1 cellular context compared by ENCODE assay signal in the genomic region with DNA sequence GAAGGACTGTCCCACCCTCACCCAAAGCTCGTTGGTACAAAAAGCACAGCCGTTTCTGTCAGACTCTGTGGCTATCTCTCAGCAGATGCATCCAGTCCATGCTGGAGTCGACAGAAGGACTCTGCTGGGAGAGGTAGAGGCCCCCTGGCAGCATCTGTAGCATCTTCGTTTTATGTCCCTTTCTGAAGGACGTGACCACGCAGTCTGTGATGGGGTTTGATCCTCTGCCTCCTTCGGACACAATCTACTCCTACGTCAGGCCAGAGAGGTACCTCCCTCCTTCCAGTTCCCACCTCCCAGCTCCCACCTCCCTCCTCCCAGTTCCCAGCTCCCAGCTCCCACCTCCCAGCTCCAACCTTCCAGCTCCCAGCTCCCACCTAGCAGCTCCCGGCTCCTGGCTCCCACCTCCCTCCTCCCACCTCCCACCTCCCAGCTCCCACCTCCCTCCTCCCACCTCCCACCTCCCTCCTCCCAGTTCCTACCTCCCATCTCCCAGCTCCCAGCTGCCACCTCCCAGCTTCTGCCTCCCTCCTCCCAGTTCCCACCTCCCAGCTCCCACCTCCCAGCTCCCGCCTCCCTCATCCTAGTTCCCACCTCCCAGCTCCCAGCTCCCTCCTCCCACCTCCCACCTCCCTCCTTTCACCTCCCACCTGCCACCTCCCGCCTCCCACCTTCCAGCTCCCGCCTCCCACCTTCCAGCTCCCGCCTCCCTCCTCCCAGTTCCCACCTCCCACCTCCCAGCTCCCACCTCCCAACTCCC.
TF ChIP-seq lines count a peak whose summit lies in the region.

No MANE protein-coding gene starts in this region.

TF ChIP-seq in K562, 482 proteins besides CTCF, POLR2A, EP300 and RAD21:
- no peak for TF ChIP-seq HMG20A (CRISPR knock-in tag; conservative IDR thresholded peaks at IDR 0.05)
- TF ChIP-seq ZNF263 (CRISPR knock-in tag; IDR thresholded peaks at IDR 0.05; ENCODE audit: borderline replicate concordance) = peak; percentile 74
